20 cellular contexts compared by ENCODE assay signal in genomic region chr15:58420579-58421043, GRCh38. TPM values are rescaled to one million over a fixed set of nuclear protein-coding genes. Genes with fewer than 3 reads are reported as not detected.
DNase-seq lines count a peak whose midpoint lies in the region; ATAC-seq, FAIRE-seq and TF ChIP-seq lines count a peak whose summit lies in the region.
"Had no signal": no experiment of that assay in that cellular context is flagged by ENCODE, and none has a peak within 500 bp of the region (broad histone marks: within the 10 kb centered on the region; RNA-seq: fewer than 3 reads in every experiment).

No MANE protein-coding gene starts in this region.

- DNase-seq in GM12892 (ENCODE audit: insufficient read length) (no peak), foreskin keratinocyte (no peak), heart left ventricle (no peak)
- DNase-seq: activated CD4-positive, alpha-beta T cell treated with anti-CD3 and anti-CD28 coated beads, Interleukin-2, amount 50 U/mL, for 1 hour; COR-L47; gastrocnemius medialis; IMR-90; left cardiac atrium; MV-4-11; NCI-H2081; NCI-H510A treated with DMSO at 0.1 percent for 48 hours; stimulated activated CD4-positive, alpha-beta T cell treated with anti-CD3 and anti-CD28 coated beads, Interleukin-4, amount 100 ng/mL, for 4 hours had no signal

- H3K4me1 ChIP-seq in liver (ENCODE audit: control insufficient read depth in 4 of 4, insufficient read depth in 4 of 4, low read length in 3 of 4) (peaks cover 12 to 50% (median 40%) of the 10 kb centered on the region in 4 donors), foreskin keratinocyte (no peaks in the 10 kb centered on the region), heart left ventricle (peaks cover 0 to 8% (median 0%) of the 10 kb centered on the region in 12 donors)
- H3K4me1 ChIP-seq: gastrocnemius medialis had no signal

- H3K9ac ChIP-seq in liver (ENCODE audit: low read depth in 1 of 2, low read length in 2 of 2), result peak overlapping the region in 1 of 2 donors; percentile 42

- H3K9me3 ChIP-seq in liver (ENCODE audit: control insufficient read depth in 4 of 4, low read length in 3 of 4), result no peaks in the 10 kb centered on the region
- H3K9me3 ChIP-seq in heart left ventricle, result peaks cover 0 to 7% (median 0%) of the 10 kb centered on the region in 12 donors
- H3K9me3 ChIP-seq: gastrocnemius medialis had no signal

- H3K4me3 ChIP-seq in liver (ENCODE audit: low read depth in 1 of 3, low read length in 3 of 3) (no peak overlapping the region), heart left ventricle (no peak overlapping the region)
- H3K4me3 ChIP-seq: gastrocnemius medialis had no signal

- H3K36me3 ChIP-seq in liver (ENCODE audit: control insufficient read depth in 4 of 4, insufficient read depth in 3 of 4, low read depth in 1 of 4, low read length in 3 of 4), result no peaks in the 10 kb centered on the region
- no peaks in the 10 kb centered on the region for H3K36me3 ChIP-seq in heart left ventricle
- H3K36me3 ChIP-seq: gastrocnemius medialis had no signal

- peak; percentile 61 for ATAC-seq in GM19035 (IDR thresholded peaks at IDR 0.05; ENCODE audit: unreplicated experiment)
- peak; percentile 46 for ATAC-seq in HG03354 (IDR thresholded peaks at IDR 0.05; ENCODE audit: poor library complexity, severe bottlenecking, unreplicated experiment)
- ATAC-seq in GM21390 (IDR thresholded peaks at IDR 0.05; ENCODE audit: unreplicated experiment), result no peak
- ATAC-seq in foreskin keratinocyte, result no peak
- no peak for ATAC-seq in heart left ventricle
- ATAC-seq: gastrocnemius medialis, left cardiac atrium had no signal

- intact Hi-C loops in heart left ventricle (cut with DNase I), result loop anchor here in 1 of 10 donors (10.0 kb wide), 1 partner anchor 46 kb away; no protein-coding TSS in a partner anchor

- WGBS in liver, result 42% methylated on average over 5 of the region's 5 CpGs
- WGBS in heart left ventricle, 4 donors, result 69 to 83% (median 71%) methylated on average over 5 of the region's 5 CpGs

- no peaks in the 10 kb centered on the region for H3K27me3 ChIP-seq in liver (ENCODE audit: control insufficient read depth in 4 of 4, insufficient read depth in 4 of 4, low read length in 3 of 4)
- H3K27me3 ChIP-seq in foreskin keratinocyte, result no peaks in the 10 kb centered on the region
- no peaks in the 10 kb centered on the region for H3K27me3 ChIP-seq in heart left ventricle
- H3K27me3 ChIP-seq: gastrocnemius medialis had no signal

- no peak for TF ChIP-seq RAD21 in liver (IDR thresholded peaks at IDR 0.05)

- peak; percentile 60 for FAIRE-seq in GM12892 (lab: Jason Lieb, UNC)

- peak overlapping the region; percentile 65 to 75 for H3K27ac ChIP-seq in liver (ENCODE audit: low read depth in 1 of 2, low read length in 2 of 2)
- no peak overlapping the region for H3K27ac ChIP-seq in foreskin keratinocyte
- no peak overlapping the region for H3K27ac ChIP-seq in heart left ventricle
- H3K27ac ChIP-seq: gastrocnemius medialis, RWPE1 had no signal

- TF ChIP-seq POLR2A in GM12892 (IDR thresholded peaks at IDR 0.05; ENCODE audit: low read depth, low read length) (no peak), heart left ventricle (IDR thresholded peaks at IDR 0.05) (no peak)

- no peak for TF ChIP-seq CTCF in liver (IDR thresholded peaks at IDR 0.05; ENCODE audit: low read depth, low read length, missing input control)
- no peak for TF ChIP-seq CTCF in foreskin keratinocyte (conservative IDR thresholded peaks at IDR 0.05)
- TF ChIP-seq CTCF in heart left ventricle (IDR thresholded peaks at IDR 0.05), result no peak

TF ChIP-seq in liver, 16 proteins besides CTCF, POLR2A, EP300 and RAD21:
- TF ChIP-seq EGR1 (IDR thresholded peaks at IDR 0.05; ENCODE audit: low read depth in 2 of 2) (no peak), JUND (IDR thresholded peaks at IDR 0.05) (no peak), ZBTB33 (IDR thresholded peaks at IDR 0.05) (no peak), FOXA2 (IDR thresholded peaks at IDR 0.05) (no peak), SP1 (IDR thresholded peaks at IDR 0.05) (no peak), MAX (IDR thresholded peaks at IDR 0.05) (no peak), HNF4G (IDR thresholded peaks at IDR 0.05) (no peak), YY1 (IDR thresholded peaks at IDR 0.05) (no peak), TAF1 (conservative IDR thresholded peaks at IDR 0.05) (no peak), NR2F2 (IDR thresholded peaks at IDR 0.05) (no peak), FOXA1 (IDR thresholded peaks at IDR 0.05) (no peak), RXRA (IDR thresholded peaks at IDR 0.05) (no peak), GABPA (IDR thresholded peaks at IDR 0.05 in 1 of 2, conservative IDR thresholded peaks at IDR 0.05 in 1 of 2) (no peak), REST (IDR thresholded peaks at IDR 0.05) (no peak), HNF4A (conservative IDR thresholded peaks at IDR 0.05) (no peak)
TF ChIP-seq in liver: peak in this region for 0.

RNA-seq across cellular contexts. Expression of gene LIPC, which starts 11.2 kb away (rescaled TPM):
- not detected for polyA plus RNA-seq in GM12892 (2012; ENCODE audit: missing spikeins)
- 100 to 1,000 TPM; 136 to 268 TPM for total RNA-seq in liver
- 100 to 1,000 TPM in 1 of 2 donors, 10 to 100 TPM in 1; 60.1 to 126 TPM for polyA plus RNA-seq in liver
- total RNA-seq in foreskin keratinocyte, result not detected in 2 replicates
- not detected in 2 replicates for polyA plus RNA-seq in foreskin keratinocyte
- 1 to 10 TPM in 2 of 9 donors, under 1 TPM in 6, not detected in 1; 0.16 to 1.4 (median 0.83) TPM for total RNA-seq in heart left ventricle
- polyA plus RNA-seq in heart left ventricle, result under 1 TPM; 0.10 to 0.23 TPM
- total RNA-seq: G401, IMR-90, temporal lobe had no signal
- polyA plus RNA-seq: neural cell had no signal

Comparison
In these comparisons a context has a peak if more than half of its experiments do, and no peak if none do; other contexts are left out.
1. ATAC-seq: peak in GM19035 (single experiment) and HG03354 (single experiment); none in GM21390 (single experiment), foreskin keratinocyte (single experiment) and heart left ventricle (0 of 4).
2. H3K27ac ChIP-seq: peak in liver (2 of 2); none in foreskin keratinocyte (single experiment) and heart left ventricle (0 of 12).
3. RNA of gene LIPC, which starts 11.2 kb away (total RNA-seq): 136 to 268 TPM in liver; 0.16 to 1.4 TPM in heart left ventricle and not detected in foreskin keratinocyte; every median in the first group is over 10 times any median in the second.